ENCODE assay signal across 21 cellular contexts in the genomic region with DNA sequence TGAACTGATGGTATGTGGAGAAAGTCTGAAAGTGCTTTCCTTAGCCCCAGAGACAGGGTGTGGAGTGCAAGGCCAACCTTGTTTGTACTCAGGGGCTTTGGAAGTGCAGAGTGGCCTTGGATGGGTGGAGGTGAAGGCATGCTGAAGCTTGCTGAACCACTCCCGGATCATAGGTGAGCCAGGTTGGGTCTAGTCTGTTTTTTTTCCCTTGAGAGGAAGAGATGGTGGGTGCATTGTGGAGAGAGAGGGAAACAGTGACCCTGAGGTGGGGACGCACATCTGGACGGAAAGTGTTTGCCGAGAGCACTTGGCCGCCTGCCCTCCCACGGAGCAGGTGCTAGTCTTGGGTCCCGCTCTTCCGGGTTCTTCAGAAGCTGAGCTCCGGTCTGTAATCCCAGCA. TPM values are rescaled to one million over a fixed set of nuclear protein-coding genes. Genes with fewer than 3 reads are reported as not detected.
DNase-seq lines count a peak whose midpoint lies in the region; ATAC-seq and TF ChIP-seq lines count a peak whose summit lies in the region.
"Had no signal": no experiment of that assay in that cellular context is flagged by ENCODE, and none has a peak within 500 bp of the region (broad histone marks: within the 10 kb centered on the region; RNA-seq: fewer than 3 reads in every experiment).

No MANE protein-coding gene starts in this region.

- H3K27me3 ChIP-seq in GM23248 (replicated peaks; ENCODE audit: insufficient read depth) = no peaks in the 10 kb centered on the region
- H3K27me3 ChIP-seq: sigmoid colon, SJCRH30, thyroid gland had no signal

- ATAC-seq in mucosa of descending colon = peak; percentile 57
- ATAC-seq: activated CD4-positive, CD25-positive, alpha-beta regulatory T cell treated with anti-CD3 and anti-CD28 coated beads, Interleukin-2, amount 50 U/mL, for 24 hours; T-cell had no signal

- H3K79me2 ChIP-seq in GM23248 (ENCODE audit: insufficient read depth) = no peaks in the 10 kb centered on the region

- no peaks in the 10 kb centered on the region for H3K36me3 ChIP-seq in mucosa of descending colon (ENCODE audit: low read depth)
- H3K36me3 ChIP-seq in GM23248 (ENCODE audit: low read depth) = no peaks in the 10 kb centered on the region
- H3K36me3 ChIP-seq: sigmoid colon, SJCRH30, thyroid gland had no signal

- no peak overlapping the region for H3K9ac ChIP-seq in GM23248

- intact Hi-C loops in mucosa of descending colon (cut with DNase I, micrococcal nuclease) = no loop called here

- in situ Hi-C loops in GM23248 (cut with MboI) = no loop called here

- no peak overlapping the region for H3K4me2 ChIP-seq in GM23248 (ENCODE audit: unreplicated experiment)

- 74% methylated on average over 9 of the region's 9 CpGs for WGBS in GM23248 (ENCODE audit: low coverage in 1 of 2, low lambda C conversion rate in 2 of 2, missing lambda C conversion rate in 2 of 2), 2 experiments

- H3K4me1 ChIP-seq in mucosa of descending colon (ENCODE audit: low read depth) (no peaks in the 10 kb centered on the region), GM23248 (ENCODE audit: insufficient read depth) (no peaks in the 10 kb centered on the region)

- H3K27ac ChIP-seq in GM23248 = no peak overlapping the region
- H3K27ac ChIP-seq: sigmoid colon, SJCRH30, thyroid gland had no signal

- no peaks in the 10 kb centered on the region for H3F3A ChIP-seq in GM23248 (ENCODE audit: insufficient read depth)

- no peak overlapping the region for H3K4me3 ChIP-seq in mucosa of descending colon
- H3K4me3 ChIP-seq in GM23248 = no peak overlapping the region
- H3K4me3 ChIP-seq: lung, sigmoid colon, SJCRH30, thyroid gland had no signal

- peak; percentile 19 for DNase-seq in DMS53 treated with DMSO at 0.1 percent for 48 hours (lab: John Stamatoyannopoulos, UW; ENCODE audit: unreplicated experiment)
- DNase-seq in NCI-H1092 (lab: John Stamatoyannopoulos, UW) = peak; percentile 53
- DNase-seq in SHP77 (lab: John Stamatoyannopoulos, UW) = peak; percentile 16 to 53
- DNase-seq in mucosa of descending colon = peak in 2 of 3 donors; percentile 30 to 39
- no peak for DNase-seq in activated CD4-positive, alpha-beta T cell treated with anti-CD3 and anti-CD28 coated beads for 48 hours
- no peak for DNase-seq in NCI-H524 treated with DMSO at 0.1 percent for 48 hours (lab: John Stamatoyannopoulos, UW)
- DNase-seq in GM23248 = no peak
- DNase-seq: activated CD4-positive, alpha-beta memory T cell treated with anti-CD3 and anti-CD28 coated beads, Interleukin-2, amount 10 ng/mL, durations not matched to agents 7 days and 5 days; activated effector memory CD4-positive, alpha-beta T cell treated with Interleukin-2 at 50 U/mL for 16 hours; cortex of kidney; HFFc6; kidney; NCI-H1436; NCI-H526; posterior cingulate gyrus; sigmoid colon; SJCRH30; T-cell; thyroid gland had no signal

- H3K9me2 ChIP-seq in GM23248 (ENCODE audit: insufficient read depth) = no peaks in the 10 kb centered on the region

- TF ChIP-seq CTCF in mucosa of descending colon (IDR thresholded peaks at IDR 0.05) = no peak

- peaks cover 14% of the 10 kb centered on the region for H3K9me3 ChIP-seq in mucosa of descending colon
- no peaks in the 10 kb centered on the region for H3K9me3 ChIP-seq in GM23248 (ENCODE audit: low read depth)
- H3K9me3 ChIP-seq: thyroid gland had no signal

- H4K20me1 ChIP-seq in GM23248 (ENCODE audit: insufficient read depth) = no peaks in the 10 kb centered on the region

- H2AFZ ChIP-seq in GM23248 = no peak overlapping the region

RNA-seq across cellular contexts. Expression of a gene that starts 12.5 kb away (rescaled TPM):
- total RNA-seq in mucosa of descending colon = 10 to 100 TPM; 12.1 to 25.5 (median 16.5) TPM
- total RNA-seq in GM23248 (2014; rRNA removed; shearing (Covaris generic)) = 5.2 and 8.0 TPM in 2 replicates
- 4.0 and 4.7 TPM in 2 replicates for polyA plus RNA-seq in GM23248 (2016; fragmentation: Nextera tagmentation; extraction: Ambion mirVana)

Comparison
In these comparisons a context has a peak if more than half of its experiments do, and no peak if none do; other contexts are left out.
1. DNase-seq: peak in DMS53 treated with DMSO at 0.1 percent for 48 hours (single experiment), NCI-H1092 (single experiment), SHP77 (2 of 2) and mucosa of descending colon (2 of 3); none in activated CD4-positive, alpha-beta T cell treated with anti-CD3 and anti-CD28 coated beads for 48 hours (single experiment), NCI-H524 treated with DMSO at 0.1 percent for 48 hours (single experiment) and GM23248 (single experiment).